10 cellular contexts compared by ENCODE assay signal in genomic region chr5:32017638-32018429, GRCh38.
A peak's percentile ranks its signal among the peaks of the same experiment; 100 is the strongest.
DNase-seq lines count a peak whose midpoint lies in the region; ATAC-seq and TF ChIP-seq lines count a peak whose summit lies in the region.
"Had no signal": no experiment of that assay in that cellular context is flagged by ENCODE, and none has a peak within 500 bp of the region (broad histone marks: within the 10 kb centered on the region; RNA-seq: fewer than 3 reads in every experiment).

No MANE protein-coding gene starts in this region.

- peak overlapping the region; percentile 16 for H3K9ac ChIP-seq in mesenchymal stem cell (ENCODE audit: low read length)

- H3K27me3 ChIP-seq in mesenchymal stem cell (ENCODE audit: control insufficient read depth in 1 of 2, insufficient read depth in 1 of 2, low read length in 2 of 2) (peaks cover 0 to 43% of the 10 kb centered on the region in 2 experiments), tibial nerve (no peaks in the 10 kb centered on the region)

- no peak for ATAC-seq in HG02970 (IDR thresholded peaks at IDR 0.05; ENCODE audit: low FRiP score, unreplicated experiment)

- no peak for DNase-seq in activated CD4-positive, alpha-beta T cell treated with anti-CD3 and anti-CD28 coated beads, Interleukin-2, amount 10 ng/mL, durations not matched to agents 7 days and 5 days
- DNase-seq in activated CD4-positive, alpha-beta T cell treated with anti-CD3 and anti-CD28 coated beads, Interleukin-2, amount 50 U/mL, for 1 hour = no peak
- peak; percentile 69 for DNase-seq in choroid plexus epithelial cell (ENCODE audit: low read depth)
- no peak for DNase-seq in mesenchymal stem cell
- DNase-seq in tibial nerve (ENCODE audit: low spot score in 2 of 2) = peak in 1 of 2 donors; percentile 50
- no peak for DNase-seq in activated effector memory CD4-positive, alpha-beta T cell treated with Interleukin-2 at 50 U/mL for 16 hours
- no peak for DNase-seq in mucosa of gallbladder (ENCODE audit: low spot score)
- DNase-seq: OCI-M1 had no signal

- H3K27me3 Mint-ChIP-seq in activated CD4-positive, alpha-beta T cell treated with anti-CD3 and anti-CD28 coated beads, Interleukin-2, amount 10 ng/mL, durations not matched to agents 7 days and 5 days = no peaks in the 10 kb centered on the region
- H3K27me3 Mint-ChIP-seq: stimulated activated naive CD8-positive, alpha-beta T cell treated with anti-CD3 and anti-CD28 coated beads, Interleukin-15, Interleukin-2, amounts not matched to agents 100 ng/mL and 50 ng/mL, for 24 hours had no signal

- H3K79me1 ChIP-seq in mesenchymal stem cell (replicated peaks; ENCODE audit: low read length, poor library complexity, severe bottlenecking) = no peaks in the 10 kb centered on the region

- H3K4me2 ChIP-seq in mesenchymal stem cell (ENCODE audit: low read length, poor library complexity, severe bottlenecking) = no peak overlapping the region

- H3K4me3 ChIP-seq in choroid plexus epithelial cell (ENCODE audit: low read depth, low read length) = no peak overlapping the region
- peak overlapping the region in 1 of 2 experiments; percentile 47 for H3K4me3 ChIP-seq in mesenchymal stem cell (ENCODE audit: insufficient read depth in 1 of 2, low read depth in 1 of 2, low read length in 2 of 2)
- peak overlapping the region in 2 of 4 donors; percentile 1 to 19 for H3K4me3 ChIP-seq in tibial nerve

- H2BK5ac ChIP-seq in mesenchymal stem cell (ENCODE audit: low read depth, low read length, poor library complexity, severe bottlenecking) = no peak overlapping the region

- no peak overlapping the region for H3K27ac ChIP-seq in mesenchymal stem cell (ENCODE audit: low read length, poor library complexity, severe bottlenecking)
- peak overlapping the region; percentile 75 to 94 (median 85) for H3K27ac ChIP-seq in tibial nerve

- no peak overlapping the region for H2AK5ac ChIP-seq in mesenchymal stem cell (ENCODE audit: low read length, severe bottlenecking)

- H2BK15ac ChIP-seq in mesenchymal stem cell (ENCODE audit: low read depth, poor library complexity, severe bottlenecking) = no peak overlapping the region

- no peak overlapping the region for H2AFZ ChIP-seq in mesenchymal stem cell (ENCODE audit: low read depth, low read length)

- H3K4me1 ChIP-seq in mesenchymal stem cell (ENCODE audit: control insufficient read depth, insufficient read depth, low read depth, low read length) = peaks cover 4% of the 10 kb centered on the region
- peaks cover 0 to 77% (median 51%) of the 10 kb centered on the region in 4 donors for H3K4me1 ChIP-seq in tibial nerve

- H3K36me3 Mint-ChIP-seq in activated CD4-positive, alpha-beta T cell treated with anti-CD3 and anti-CD28 coated beads, Interleukin-2, amount 10 ng/mL, durations not matched to agents 7 days and 5 days (ENCODE audit: low read depth) = no peaks in the 10 kb centered on the region

- H3K4ac ChIP-seq in mesenchymal stem cell (ENCODE audit: low read depth in 1 of 2, low read length in 2 of 2) = no peak overlapping the region

- H3K23ac ChIP-seq in mesenchymal stem cell (ENCODE audit: low read length in 2 of 2) = no peak overlapping the region

- no peak overlapping the region for H3K14ac ChIP-seq in mesenchymal stem cell (ENCODE audit: low read length in 2 of 2)

- no peak overlapping the region for H2BK120ac ChIP-seq in mesenchymal stem cell (ENCODE audit: low read depth, low read length)

- H3K9me3 Mint-ChIP-seq in activated CD4-positive, alpha-beta T cell treated with anti-CD3 and anti-CD28 coated beads, Interleukin-2, amount 10 ng/mL, durations not matched to agents 7 days and 5 days = no peaks in the 10 kb centered on the region
- H3K9me3 Mint-ChIP-seq: stimulated activated naive CD8-positive, alpha-beta T cell treated with anti-CD3 and anti-CD28 coated beads, Interleukin-15, Interleukin-2, amounts not matched to agents 100 ng/mL and 50 ng/mL, for 24 hours had no signal

- no peak for TF ChIP-seq CTCF in choroid plexus epithelial cell (conservative IDR thresholded peaks at IDR 0.05; ENCODE audit: low read depth, low read length)
- no peak for TF ChIP-seq CTCF in tibial nerve (IDR thresholded peaks at IDR 0.05)

- POLR2A ChIA-PET in activated CD4-positive, alpha-beta T cell treated with anti-CD3 and anti-CD28 coated beads, Interleukin-2, amount 10 ng/mL, durations not matched to agents 7 days and 5 days (lab: Charles Lee) = no interaction called here

- no peak overlapping the region for H2BK12ac ChIP-seq in mesenchymal stem cell (ENCODE audit: low read length in 2 of 2)

- CTCF ChIA-PET in activated CD4-positive, alpha-beta T cell treated with anti-CD3 and anti-CD28 coated beads, Interleukin-2, amount 10 ng/mL, durations not matched to agents 7 days and 5 days (lab: Charles Lee) = interaction anchor here (0.5 kb wide), 1 partner anchor 634 kb away, joined by 3 read pairs; no protein-coding TSS in a partner anchor

- TF ChIP-seq POLR2A in tibial nerve (IDR thresholded peaks at IDR 0.05) = no peak

- no peak overlapping the region for H4K91ac ChIP-seq in mesenchymal stem cell (ENCODE audit: low read length)

- no peak overlapping the region for H3K18ac ChIP-seq in mesenchymal stem cell (ENCODE audit: low read depth in 1 of 2, low read length in 2 of 2)

- 82% methylated on average over 8 of the region's 8 CpGs for WGBS in mesenchymal stem cell
- WGBS in tibial nerve, 2 donors = 36 to 40% methylated on average over 8 of the region's 8 CpGs

- H3K36me3 ChIP-seq in mesenchymal stem cell (ENCODE audit: control insufficient read depth in 1 of 2, insufficient read depth in 2 of 2, low read depth in 1 of 2, low read length in 2 of 2) (no peaks in the 10 kb centered on the region), tibial nerve (no peaks in the 10 kb centered on the region)

- no peak overlapping the region for H4K8ac ChIP-seq in mesenchymal stem cell (ENCODE audit: low read length)

- no peak overlapping the region for H3K4me3 Mint-ChIP-seq in activated CD4-positive, alpha-beta T cell treated with anti-CD3 and anti-CD28 coated beads, Interleukin-2, amount 10 ng/mL, durations not matched to agents 7 days and 5 days
- H3K4me3 Mint-ChIP-seq: stimulated activated naive CD8-positive, alpha-beta T cell treated with anti-CD3 and anti-CD28 coated beads, Interleukin-15, Interleukin-2, amounts not matched to agents 100 ng/mL and 50 ng/mL, for 24 hours had no signal

- TF ChIP-seq EP300 in tibial nerve (IDR thresholded peaks at IDR 0.05) = peak; percentile 52 to 77

- peaks cover 35% of the 10 kb centered on the region for H3K4me1 Mint-ChIP-seq in activated CD4-positive, alpha-beta T cell treated with anti-CD3 and anti-CD28 coated beads, Interleukin-2, amount 10 ng/mL, durations not matched to agents 7 days and 5 days

- peak overlapping the region; percentile 65 for H3K27ac Mint-ChIP-seq in activated CD4-positive, alpha-beta T cell treated with anti-CD3 and anti-CD28 coated beads, Interleukin-2, amount 10 ng/mL, durations not matched to agents 7 days and 5 days
- H3K27ac Mint-ChIP-seq: stimulated activated naive CD8-positive, alpha-beta T cell treated with anti-CD3 and anti-CD28 coated beads, Interleukin-15, Interleukin-2, amounts not matched to agents 100 ng/mL and 50 ng/mL, for 24 hours had no signal

- no peaks in the 10 kb centered on the region for H3K9me3 ChIP-seq in mesenchymal stem cell (ENCODE audit: control insufficient read depth, low read length)
- no peaks in the 10 kb centered on the region for H3K9me3 ChIP-seq in tibial nerve
